In the genomic region with DNA sequence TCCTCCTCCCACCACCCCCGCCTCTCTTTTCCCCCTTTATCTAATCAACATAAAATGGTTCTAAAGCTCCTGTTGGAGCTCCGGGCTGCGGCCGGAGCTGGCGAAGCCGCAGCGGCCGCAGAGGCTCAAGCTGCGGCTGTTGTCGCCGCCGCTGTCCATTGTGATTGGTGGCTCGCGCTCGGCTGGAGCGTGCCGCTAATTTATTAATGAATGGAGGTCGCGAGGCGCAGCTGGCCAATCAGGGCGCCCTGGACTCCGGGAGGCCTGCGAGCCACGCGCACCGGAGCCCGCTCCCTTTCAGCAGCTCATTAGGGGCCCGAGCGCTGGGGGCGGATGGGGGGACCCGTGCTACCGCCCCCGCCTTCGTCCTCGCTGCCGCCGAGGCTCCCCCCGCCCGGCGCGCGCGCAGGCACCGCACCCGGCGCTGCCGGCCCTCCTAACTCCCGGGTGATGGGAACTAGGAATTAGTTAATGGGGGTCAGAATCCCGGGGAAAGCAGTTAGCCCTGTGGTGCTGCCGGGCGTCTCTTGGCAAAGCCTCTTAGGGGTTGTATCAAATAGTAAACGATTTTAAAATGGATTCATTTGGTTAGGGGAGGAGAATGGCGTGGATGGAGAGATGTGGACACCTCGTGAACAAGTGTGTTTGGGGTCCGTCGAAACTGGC, we compare ENCODE assay signal across 9 cellular contexts. TPM values are rescaled to one million over a fixed set of nuclear protein-coding genes. Genes with fewer than 3 reads are reported as not detected.
A peak's percentile ranks its signal among the peaks of the same experiment; 100 is the strongest.
DNase-seq lines count a peak whose midpoint lies in the region; ATAC-seq, FAIRE-seq and TF ChIP-seq lines count a peak whose summit lies in the region.
"Had no signal": no experiment of that assay in that cellular context is flagged by ENCODE, and none has a peak within 500 bp of the region (broad histone marks: within the 10 kb centered on the region; RNA-seq: fewer than 3 reads in every experiment).

No MANE protein-coding gene starts in this region.

- intact Hi-C loops in K562 (cut with micrococcal nuclease), result no loop called here

- no peak for TF ChIP-seq POLR2A in K562 (conservative IDR thresholded peaks at IDR 0.05)

- TF ChIP-seq CTCF in HEK293 (tag by site-specific recombination; IDR thresholded peaks at IDR 0.05) (no peak), K562 (IDR thresholded peaks at IDR 0.05 in 2 of 3, conservative IDR thresholded peaks at IDR 0.05 in 1 of 3; ENCODE audit: insufficient read depth in 2 of 3, low read depth in 1 of 3, low read length in 3 of 3) (no peak)

- TF ChIP-seq EP300 in K562 (IDR thresholded peaks at IDR 0.05; ENCODE audit: low read length), result no peak

- peak overlapping the region; percentile 49 for H3K4me3 ChIP-seq in HEK293 (ENCODE audit: low read depth, low read length)
- H3K4me3 ChIP-seq in K562, result no peak overlapping the region

- H3K79me2 ChIP-seq in K562 (ENCODE audit: control insufficient read depth, insufficient read depth, low read length), result no peaks in the 10 kb centered on the region

- H3K9me3 ChIP-seq in HEK293 (ENCODE audit: control insufficient read depth, insufficient read depth, low read depth, low read length), result no peaks in the 10 kb centered on the region
- no peaks in the 10 kb centered on the region for H3K9me3 ChIP-seq in K562 (replicated peaks; ENCODE audit: control insufficient read depth, insufficient read depth, low read depth, low read length)

- H3K4me1 Mint-ChIP-seq in naive thymus-derived CD8-positive, alpha-beta T cell, result peaks cover 30 to 81% (median 52%) of the 10 kb centered on the region in 4 donors

- H3K27ac Mint-ChIP-seq in naive thymus-derived CD8-positive, alpha-beta T cell, result peak overlapping the region in 1 of 10 donors; percentile 53

- no peaks in the 10 kb centered on the region for H3K4me1 ChIP-seq in HEK293 (ENCODE audit: control insufficient read depth, insufficient read depth, low read length)
- peaks cover 0 to 29% of the 10 kb centered on the region in 2 experiments; a peak in 4 of 5 replicates for H3K4me1 ChIP-seq in K562 (replicated peaks in 1 of 2; ENCODE audit: control insufficient read depth in 2 of 2, insufficient read depth in 2 of 2, low read length in 2 of 2)

- 18% methylated on average over 47 of the region's 56 CpGs for WGBS in K562 (ENCODE audit: insufficient coverage, low coverage, missing lambda C conversion rate)

- H3K4me2 ChIP-seq in K562 (ENCODE audit: insufficient read depth, low read length), result no peak overlapping the region

- no peak overlapping the region for H3K9ac ChIP-seq in K562 (ENCODE audit: insufficient read depth in 1 of 2, low read depth in 2 of 2, low read length in 2 of 2)

- FAIRE-seq in K562 (lab: Jason Lieb, UNC), result no peak

- CTCF ChIA-PET in HEK293 (lab: Yijun Ruan, JAX), result interaction anchor here (0.6 to 1.2 kb wide), 5 partner anchors 68 to 871 kb away, joined by 3 to 5 read pairs (median 4); no protein-coding TSS in a partner anchor
- CTCF ChIA-PET in K562 (lab: Yijun Ruan, JAX; ENCODE audit: low intra/inter-chr PET ratio), result no interaction called here

- no TSS peak for BruUV-seq in K562 (replicated peaks; lab: Mats Ljungman, UMichigan)

- POLR2A ChIA-PET in HEK293 (lab: Yijun Ruan, JAX) (interaction anchor here (0.6 to 0.7 kb wide), 2 partner anchors 22 to 107 kb away, joined by 4 to 14 read pairs; no protein-coding TSS in a partner anchor), K562 (lab: Yijun Ruan, JAX) (no interaction called here)
- POLR2A ChIA-PET in naive thymus-derived CD8-positive, alpha-beta T cell (lab: Charles Lee), result no interaction called here

- H3K36me3 ChIP-seq in HEK293 (ENCODE audit: control insufficient read depth in 2 of 2, insufficient read depth in 1 of 2, low read length in 2 of 2) (no peaks in the 10 kb centered on the region), K562 (ENCODE audit: control insufficient read depth, insufficient read depth, low read length) (no peaks in the 10 kb centered on the region)

- H3K9me1 ChIP-seq in K562 (ENCODE audit: control insufficient read depth, insufficient read depth, low read length), result no peaks in the 10 kb centered on the region

- no peak overlapping the region for H2AFZ ChIP-seq in K562 (ENCODE audit: low read depth, low read length)

- peaks cover 6 to 26% (median 8%) of the 10 kb centered on the region in 3 donors for H3K36me3 Mint-ChIP-seq in naive thymus-derived CD8-positive, alpha-beta T cell

- peaks cover 76 to 100% (median 87%) of the 10 kb centered on the region in 5 donors for H3K27me3 Mint-ChIP-seq in naive thymus-derived CD8-positive, alpha-beta T cell

- ATAC-seq in K562, result peak; percentile 31; the same call in 2 of the 3 replicates
- no peak for ATAC-seq in naive thymus-derived CD8-positive, alpha-beta T cell
- no peak for ATAC-seq in HG03521 (IDR thresholded peaks at IDR 0.05; ENCODE audit: unreplicated experiment)

- H4K20me1 ChIP-seq in K562 (replicated peaks; ENCODE audit: control insufficient read depth, insufficient read depth, low read length), result no peaks in the 10 kb centered on the region; the same call in 1 of the 2 replicates

- H3K9me3 Mint-ChIP-seq in naive thymus-derived CD8-positive, alpha-beta T cell, result peaks cover 0 to 42% (median 10%) of the 10 kb centered on the region in 9 donors

- TF ChIP-seq RAD21 in K562 (CRISPR knock-in tag; conservative IDR thresholded peaks at IDR 0.05 in 1 of 2, IDR thresholded peaks at IDR 0.05 in 1 of 2), result no peak

- in situ Hi-C loops in K562 (cut with MboI), result no loop called here

- peak; percentile 5 for DNase-seq in NCI-H2196 (lab: John Stamatoyannopoulos, UW; ENCODE audit: unreplicated experiment)
- no peak for DNase-seq in NCI-H2196 treated with DMSO at 0.1 percent for 48 hours (lab: John Stamatoyannopoulos, UW; ENCODE audit: unreplicated experiment)
- peak; percentile 31 for DNase-seq in NCI-H1694 treated with DMSO at 0.1 percent for 48 hours (lab: John Stamatoyannopoulos, UW)
- peak; percentile 20 to 33 (median 24) for DNase-seq in K562 (ENCODE audit: extremely low read depth in 1 of 4, low spot score in 3 of 4)
- no peak for DNase-seq in naive thymus-derived CD8-positive, alpha-beta T cell
- DNase-seq in foreskin melanocyte, result no peak

- no peak overlapping the region for H3K27ac ChIP-seq in HEK293 (ENCODE audit: extremely low read depth, low read depth, low read length)
- no peak overlapping the region for H3K27ac ChIP-seq in K562 (ENCODE audit: extremely low read depth, low read depth, low read length)

- peaks cover 58 to 68% of the 10 kb centered on the region in 2 experiments for H3K27me3 ChIP-seq in K562 (ENCODE audit: control insufficient read depth in 2 of 2, insufficient read depth in 2 of 2, low read length in 2 of 2)

- H3K4me3 Mint-ChIP-seq in naive thymus-derived CD8-positive, alpha-beta T cell, result peak overlapping the region; percentile 68 to 96 (median 94)

TF ChIP-seq in HEK293, 187 proteins besides CTCF, POLR2A, EP300 and RAD21 (continues in another document):
- no peak for TF ChIP-seq ZNF24 (tag by site-specific recombination; IDR thresholded peaks at IDR 0.05)

TF ChIP-seq in K562, 482 proteins besides CTCF, POLR2A, EP300 and RAD21 (continues in another document):
- no peak for TF ChIP-seq GABPA (tag; conservative IDR thresholded peaks at IDR 0.05; ENCODE audit: low read depth)
- no peak for TF ChIP-seq RFX1 (IDR thresholded peaks at IDR 0.05)
- no peak for TF ChIP-seq PHB2 (IDR thresholded peaks at IDR 0.05; ENCODE audit: low read depth)
- TF ChIP-seq, protein P1, sequence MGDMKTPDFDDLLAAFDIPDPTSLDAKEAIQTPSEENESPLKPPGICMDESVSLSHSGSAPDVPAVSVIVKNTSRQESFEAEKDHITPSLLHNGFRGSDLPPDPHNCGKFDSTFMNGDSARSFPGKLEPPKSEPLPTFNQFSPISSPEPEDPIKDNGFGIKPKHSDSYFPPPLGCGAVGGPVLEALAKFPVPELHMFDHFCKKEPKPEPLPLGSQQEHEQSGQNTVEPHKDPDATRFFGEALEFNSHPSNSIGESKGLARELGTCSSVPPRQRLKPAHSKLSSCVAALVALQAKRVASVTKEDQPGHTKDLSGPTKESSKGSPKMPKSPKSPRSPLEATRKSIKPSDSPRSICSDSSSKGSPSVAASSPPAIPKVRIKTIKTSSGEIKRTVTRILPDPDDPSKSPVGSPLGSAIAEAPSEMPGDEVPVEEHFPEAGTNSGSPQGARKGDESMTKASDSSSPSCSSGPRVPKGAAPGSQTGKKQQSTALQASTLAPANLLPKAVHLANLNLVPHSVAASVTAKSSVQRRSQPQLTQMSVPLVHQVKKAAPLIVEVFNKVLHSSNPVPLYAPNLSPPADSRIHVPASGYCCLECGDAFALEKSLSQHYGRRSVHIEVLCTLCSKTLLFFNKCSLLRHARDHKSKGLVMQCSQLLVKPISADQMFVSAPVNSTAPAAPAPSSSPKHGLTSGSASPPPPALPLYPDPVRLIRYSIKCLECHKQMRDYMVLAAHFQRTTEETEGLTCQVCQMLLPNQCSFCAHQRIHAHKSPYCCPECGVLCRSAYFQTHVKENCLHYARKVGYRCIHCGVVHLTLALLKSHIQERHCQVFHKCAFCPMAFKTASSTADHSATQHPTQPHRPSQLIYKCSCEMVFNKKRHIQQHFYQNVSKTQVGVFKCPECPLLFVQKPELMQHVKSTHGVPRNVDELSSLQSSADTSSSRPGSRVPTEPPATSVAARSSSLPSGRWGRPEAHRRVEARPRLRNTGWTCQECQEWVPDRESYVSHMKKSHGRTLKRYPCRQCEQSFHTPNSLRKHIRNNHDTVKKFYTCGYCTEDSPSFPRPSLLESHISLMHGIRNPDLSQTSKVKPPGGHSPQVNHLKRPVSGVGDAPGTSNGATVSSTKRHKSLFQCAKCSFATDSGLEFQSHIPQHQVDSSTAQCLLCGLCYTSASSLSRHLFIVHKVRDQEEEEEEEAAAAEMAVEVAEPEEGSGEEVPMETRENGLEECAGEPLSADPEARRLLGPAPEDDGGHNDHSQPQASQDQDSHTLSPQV (IDR thresholded peaks at IDR 0.05), result no peak
- peak; percentile 9 for TF ChIP-seq ZFP36 (IDR thresholded peaks at IDR 0.05; ENCODE audit: low read depth, low read length, partially characterized antibody)

RNA-seq across cellular contexts. Expression of a gene that starts 0.6 kb away (rescaled TPM):
- not detected in 2 replicates for total RNA-seq in K562 (2011; cell fraction: chromatin; rRNA removed; ENCODE audit: low replicate concordance)
- not detected in 2 replicates for total RNA-seq in K562 (2011; cell fraction: nucleolus; rRNA removed)
- total RNA-seq in K562 (2011; cell fraction: nucleoplasm; rRNA removed), result not detected in 2 replicates
- total RNA-seq in K562 (2014; rRNA removed) (not detected in 2 replicates), K562 (2014; rRNA removed; fragmentation: Illumina TruSeq; extraction: Trizol) (not detected in 2 replicates), K562 (2015; rRNA removed; fragmentation: Illumina TruSeq; extraction: Trizol) (not detected in 2 replicates), K562 (2021) (0.07 TPM in 1 of 2 replicates, not detected in the other)
- polyA plus RNA-seq in K562 (2011; rRNA removed) (0.04 TPM in 1 of 2 replicates, not detected in the other), K562 (2014; fragmentation: Illumina TruSeq; extraction: Trizol) (not detected in 2 replicates), K562 (2014; fragmentation: Nextera tagmentation; extraction: Ambion mirVana) (not detected), K562 (2014; rRNA removed) (0.04 and 0.07 TPM in 2 replicates)
- 0.06 and 0.10 TPM in 2 replicates for polyA plus RNA-seq in K562 (2011; cell fraction: cytosol; rRNA removed)
- polyA plus RNA-seq in K562 (2011; cell fraction: nucleus; rRNA removed), result 0.07 and 0.10 TPM in 2 replicates
- polyA plus RNA-seq in K562 (2012), result 0.03 TPM in 1 of 2 replicates, not detected in the other
- polyA minus RNA-seq in K562 (2011; rRNA and poly(A)+ RNA removed), result not detected in 2 replicates
- not detected in 2 replicates for polyA minus RNA-seq in K562 (2011; cell fraction: cytosol; rRNA and poly(A)+ RNA removed)
- polyA minus RNA-seq in K562 (2011; cell fraction: nucleus; rRNA and poly(A)+ RNA removed), result not detected in 2 replicates
- total RNA-seq in naive thymus-derived CD8-positive, alpha-beta T cell, result not detected
- not detected for polyA plus RNA-seq in naive thymus-derived CD8-positive, alpha-beta T cell
- polyA plus RNA-seq: AG04450 had no signal

Comparison
In these comparisons a context has a peak if more than half of its experiments do, and no peak if none do; other contexts are left out.
1. DNase-seq: peak in NCI-H2196 (single experiment), NCI-H1694 treated with DMSO at 0.1 percent for 48 hours (single experiment) and K562 (4 of 4); none in NCI-H2196 treated with DMSO at 0.1 percent for 48 hours (single experiment), naive thymus-derived CD8-positive, alpha-beta T cell (0 of 10) and foreskin melanocyte (single experiment).